ENCODE assay signal across 8 cellular contexts in the genomic region with DNA sequence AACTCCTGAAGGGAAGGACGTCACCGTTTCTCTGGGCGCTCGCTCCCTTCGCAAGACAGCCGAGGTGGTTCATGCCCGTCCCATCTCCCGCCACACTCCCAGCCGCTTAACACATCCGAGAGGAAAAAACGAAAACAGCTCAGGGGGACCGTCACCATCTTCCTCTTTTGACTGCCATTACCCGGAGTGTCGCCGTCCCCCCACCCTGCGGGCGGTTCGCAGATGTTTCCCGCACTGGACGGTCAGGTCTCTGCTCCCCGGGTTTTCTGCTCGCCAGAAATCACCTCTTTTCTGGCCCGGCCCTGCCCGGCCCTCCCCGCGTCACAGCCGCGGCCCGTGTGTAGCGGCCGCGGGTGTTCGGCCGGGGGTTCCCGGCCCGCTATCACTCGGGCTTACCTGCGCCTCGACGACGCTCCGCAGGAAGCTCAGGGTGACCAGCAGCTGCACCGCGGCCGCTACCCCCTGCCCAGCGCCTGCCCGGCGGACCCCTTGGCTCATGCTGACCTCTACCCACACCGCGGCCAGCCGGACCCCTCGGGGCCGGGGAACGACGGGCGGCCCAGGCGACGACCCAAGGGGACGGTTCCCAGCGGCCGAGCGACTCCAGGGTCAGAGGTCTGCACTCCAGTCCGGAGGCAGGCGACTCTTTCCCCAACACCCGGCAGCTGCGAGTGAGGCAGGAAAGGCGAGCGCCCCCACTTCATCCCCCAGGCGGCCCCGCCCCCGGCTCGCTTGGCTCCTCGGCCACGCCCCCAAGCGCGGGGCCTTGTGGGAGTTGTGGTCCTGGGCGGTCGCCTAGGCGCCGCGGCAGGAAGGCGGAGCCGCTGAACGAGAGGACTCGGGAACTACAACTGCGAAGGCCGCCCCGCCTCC. TPM values are rescaled to one million over a fixed set of nuclear protein-coding genes. Genes with fewer than 3 reads are reported as not detected.
DNase-seq lines count a peak whose midpoint lies in the region; ATAC-seq, FAIRE-seq and TF ChIP-seq lines count a peak whose summit lies in the region.

TSS of gene ERO1B (minus strand) at position 673 of the 873 bp plus-strand sequence. CDS start at position 498, 175 bp downstream.

- H3K4me2 ChIP-seq in smooth muscle cell = peak within 1 kb of the TSS; percentile 83

- H3K79me2 ChIP-seq in smooth muscle cell (ENCODE audit: low read depth) = no peaks in the 10 kb centered on the region

- H3F3A ChIP-seq in smooth muscle cell (ENCODE audit: low read depth) = no peaks in the 10 kb centered on the region

- H4K20me1 ChIP-seq in smooth muscle cell (ENCODE audit: low read depth) = no peaks in the 10 kb centered on the region

- TF ChIP-seq CTCF in WERI-Rb-1 (IDR thresholded peaks at IDR 0.05; ENCODE audit: low read depth, low read length) (no peak), bronchial epithelial cell (IDR thresholded peaks at IDR 0.05; ENCODE audit: insufficient read depth, low read length, severe bottlenecking) (no peak), smooth muscle cell (IDR thresholded peaks at IDR 0.05; ENCODE audit: borderline replicate concordance, insufficient read depth, poor library complexity, severe bottlenecking) (no peak)

- DNase-seq in AG08395 (ENCODE audit: low spot score) = peak; percentile 96
- DNase-seq in NCI-H2196 (lab: John Stamatoyannopoulos, UW; ENCODE audit: unreplicated experiment) = peak; percentile 93
- DNase-seq in WERI-Rb-1 = peak; percentile 98
- peak; percentile 86 for DNase-seq in bronchial epithelial cell (ENCODE audit: low read depth)
- peak; percentile 98 for DNase-seq in iPS-NIHi7 (ENCODE audit: extremely low spot score)
- DNase-seq in smooth muscle cell (lab: John Stamatoyannopoulos, UW; ENCODE audit: unreplicated experiment) = peak; percentile 85

- H3K36me3 ChIP-seq in WERI-Rb-1 (no peaks in the 10 kb centered on the region), bronchial epithelial cell (ENCODE audit: control insufficient read depth, insufficient read depth, low read length) (no peaks in the 10 kb centered on the region), smooth muscle cell (ENCODE audit: low read depth) (no peaks in the 10 kb centered on the region)

- under 1% methylated on average over 69 of the region's 88 CpGs for WGBS in smooth muscle cell (ENCODE audit: low lambda C conversion rate)

- no peaks in the 10 kb centered on the region for H3K9me3 ChIP-seq in WERI-Rb-1 (ENCODE audit: severe bottlenecking)
- H3K9me3 ChIP-seq in smooth muscle cell (replicated peaks; ENCODE audit: low read depth) = no peaks in the 10 kb centered on the region

- H3K4me1 ChIP-seq in smooth muscle cell (ENCODE audit: low read depth) = peaks cover 12% of the 10 kb centered on the region

- no peak for FAIRE-seq in bronchial epithelial cell (lab: Jason Lieb, UNC)

- H3K27ac ChIP-seq in WERI-Rb-1 (peak within 1 kb of the TSS; percentile 34; the same call in 1 of the 2 replicates), smooth muscle cell (ENCODE audit: low read depth) (no peak within 1 kb of the TSS)

- H3K9ac ChIP-seq in smooth muscle cell (ENCODE audit: low read depth) = peak within 1 kb of the TSS; percentile 45

- peak within 1 kb of the TSS; percentile 63 for H3K4me3 ChIP-seq in WERI-Rb-1 (ENCODE audit: low read depth, low read length)
- H3K4me3 ChIP-seq in bronchial epithelial cell (ENCODE audit: low read depth, low read length) = peak within 1 kb of the TSS; percentile 95
- H3K4me3 ChIP-seq in smooth muscle cell = peak within 1 kb of the TSS; percentile 81

- H3K27me3 ChIP-seq in WERI-Rb-1 (ENCODE audit: insufficient read depth, low read depth, severe bottlenecking) (peaks cover 5% of the 10 kb centered on the region), bronchial epithelial cell (ENCODE audit: control insufficient read depth, insufficient read depth, low read length) (no peaks in the 10 kb centered on the region), smooth muscle cell (ENCODE audit: low read depth) (peaks cover 33% of the 10 kb centered on the region)

- H2AFZ ChIP-seq in smooth muscle cell (ENCODE audit: low read depth) = peak within 1 kb of the TSS; percentile 92

- ATAC-seq in GM18873 (IDR thresholded peaks at IDR 0.05; ENCODE audit: low FRiP score, unreplicated experiment) = peak; percentile 70
- peak; percentile 87 for ATAC-seq in HG03135 (IDR thresholded peaks at IDR 0.05; ENCODE audit: unreplicated experiment)

RNA-seq across cellular contexts. Expression of gene ERO1B, which starts in this region (rescaled TPM):
- total RNA-seq in bronchial epithelial cell (2.9 and 5.0 TPM in 2 replicates), smooth muscle cell (1.9 and 3.7 TPM in 2 replicates)
- polyA plus RNA-seq in smooth muscle cell = 1.3 and 2.1 TPM in 2 replicates
